Comparison of ENCODE assay signal across 8 cellular contexts in the genomic region with DNA sequence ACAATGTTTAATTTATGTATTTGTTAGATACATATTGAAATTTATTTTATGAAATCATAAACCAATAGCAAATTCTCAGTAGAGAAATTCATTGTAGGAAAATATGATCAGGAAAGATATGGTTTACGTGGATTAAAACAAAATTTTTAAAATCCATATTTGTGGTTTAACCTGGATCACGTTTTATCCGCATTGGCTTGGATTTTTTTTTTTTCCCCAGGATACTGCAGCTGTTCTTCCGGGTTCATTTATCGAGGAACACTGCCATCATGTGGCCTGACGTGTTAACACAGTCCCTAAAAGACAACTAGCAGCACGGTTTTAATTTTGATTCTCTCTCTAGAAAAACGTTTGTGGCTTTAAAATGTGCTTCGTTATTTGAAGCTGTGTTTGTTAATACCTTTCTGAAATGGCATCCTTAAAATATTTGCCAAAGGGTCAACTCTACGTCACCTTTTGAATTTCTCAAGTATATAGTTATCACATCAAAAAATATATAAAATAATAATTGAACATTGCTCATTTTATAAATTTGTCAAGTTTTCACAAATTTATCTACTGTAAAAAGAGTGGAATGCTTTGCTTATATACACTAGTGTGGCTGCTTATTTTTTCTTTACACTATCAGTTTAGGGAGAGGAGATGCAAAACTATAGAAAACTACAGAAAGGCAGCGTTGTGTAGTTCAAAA. TPM values are rescaled to one million over a fixed set of nuclear protein-coding genes. Genes with fewer than 3 reads are reported as not detected.
DNase-seq lines count a peak whose midpoint lies in the region; ATAC-seq and TF ChIP-seq lines count a peak whose summit lies in the region.

No MANE protein-coding gene starts in this region.

- H3K4me3 ChIP-seq in BE2C (ENCODE audit: low read depth, low read length) (no peak overlapping the region; the same call in 1 of the 2 replicates), endocrine pancreas (ENCODE audit: control insufficient read depth, insufficient read depth, low read length) (peak overlapping the region; percentile 49), mesodermal cell (ENCODE audit: extremely low read depth, insufficient read depth, low read length, poor library complexity, severe bottlenecking) (no peak overlapping the region)

- 2 to 3% methylated on average over 4 to 6 of the region's 11 CpGs for WGBS in mesodermal cell (ENCODE audit: insufficient coverage in 2 of 2), 2 experiments

- peaks cover 23% of the 10 kb centered on the region for H3K27me3 ChIP-seq in BE2C
- H3K27me3 ChIP-seq in endocrine pancreas (ENCODE audit: control insufficient read depth, insufficient read depth, low read length) = no peaks in the 10 kb centered on the region

- H3K36me3 ChIP-seq in BE2C (no peaks in the 10 kb centered on the region), endocrine pancreas (ENCODE audit: control insufficient read depth, insufficient read depth, low read length) (no peaks in the 10 kb centered on the region), mesodermal cell (ENCODE audit: control insufficient read depth, insufficient read depth, low read length) (no peaks in the 10 kb centered on the region)

- DNase-seq in BE2C = peak; percentile 59
- DNase-seq in NCI-H446 treated with DMSO at 0.1 percent for 48 hours (lab: John Stamatoyannopoulos, UW) = peak; percentile 31
- peak; percentile 16 to 24 for DNase-seq in activated CD4-positive, alpha-beta T cell treated with anti-CD3 and anti-CD28 coated beads, Interleukin-2, amount 50 U/mL, for 4 hours
- DNase-seq in stimulated activated naive CD8-positive, alpha-beta T cell treated with anti-CD3 and anti-CD28 coated beads, Interleukin-15, Interleukin-2, amounts not matched to agents 100 U/mL and 50 U/mL, for 24 hours = peak; percentile 43

- H3K4me1 ChIP-seq in BE2C (no peaks in the 10 kb centered on the region; the same call in 1 of the 2 replicates), endocrine pancreas (ENCODE audit: control insufficient read depth, insufficient read depth, low read length) (peaks cover 15% of the 10 kb centered on the region), mesodermal cell (ENCODE audit: control insufficient read depth, insufficient read depth, low read length, poor library complexity, severe bottlenecking) (peaks cover 14% of the 10 kb centered on the region)

- peak overlapping the region; percentile 74 for H3K27ac ChIP-seq in mesodermal cell (ENCODE audit: low read depth, low read length, severe bottlenecking)

- ATAC-seq in GM19023 (IDR thresholded peaks at IDR 0.05; ENCODE audit: unreplicated experiment) (peak; percentile 64), HG03439 (IDR thresholded peaks at IDR 0.05; ENCODE audit: unreplicated experiment) (peak; percentile 55)
- ATAC-seq in stimulated activated naive CD8-positive, alpha-beta T cell treated with anti-CD3 and anti-CD28 coated beads, Interleukin-15, Interleukin-2, amounts not matched to agents 100 U/mL and 50 U/mL, for 24 hours = peak; percentile 55

- H3K9me3 ChIP-seq in BE2C = no peaks in the 10 kb centered on the region
- no peaks in the 10 kb centered on the region for H3K9me3 ChIP-seq in endocrine pancreas (ENCODE audit: control insufficient read depth, low read length)
- H3K9me3 ChIP-seq in mesodermal cell (ENCODE audit: control insufficient read depth, low read length) = no peaks in the 10 kb centered on the region

- H3K9ac ChIP-seq in endocrine pancreas (ENCODE audit: control insufficient read depth, insufficient read depth, low read length) = no peak overlapping the region

- peak; percentile 90 for TF ChIP-seq CTCF in BE2C (IDR thresholded peaks at IDR 0.05; ENCODE audit: low read depth, low read length)

RNA-seq across cellular contexts. Expression of gene ASB4, which starts 8.7 kb away (rescaled TPM):
- not detected for polyA plus RNA-seq in BE2C (2012; ENCODE audit: insufficient read depth, insufficient read length, low read depth)
- polyA plus RNA-seq in mesodermal cell (2013, experiment 1 of 2) = 0.07 TPM
- 0.20 TPM for polyA plus RNA-seq in mesodermal cell (2013, experiment 2 of 2)

RNA-seq across cellular contexts. Expression of gene PON2, which starts 42.2 kb away (rescaled TPM):
- 6.8 TPM for polyA plus RNA-seq in BE2C (2012; ENCODE audit: insufficient read depth, insufficient read length, low read depth)
- 97.3 TPM for polyA plus RNA-seq in mesodermal cell (2013, experiment 1 of 2)
- 103 TPM for polyA plus RNA-seq in mesodermal cell (2013, experiment 2 of 2)
